Comparison of ENCODE assay signal across 1 cellular context in the genomic region with DNA sequence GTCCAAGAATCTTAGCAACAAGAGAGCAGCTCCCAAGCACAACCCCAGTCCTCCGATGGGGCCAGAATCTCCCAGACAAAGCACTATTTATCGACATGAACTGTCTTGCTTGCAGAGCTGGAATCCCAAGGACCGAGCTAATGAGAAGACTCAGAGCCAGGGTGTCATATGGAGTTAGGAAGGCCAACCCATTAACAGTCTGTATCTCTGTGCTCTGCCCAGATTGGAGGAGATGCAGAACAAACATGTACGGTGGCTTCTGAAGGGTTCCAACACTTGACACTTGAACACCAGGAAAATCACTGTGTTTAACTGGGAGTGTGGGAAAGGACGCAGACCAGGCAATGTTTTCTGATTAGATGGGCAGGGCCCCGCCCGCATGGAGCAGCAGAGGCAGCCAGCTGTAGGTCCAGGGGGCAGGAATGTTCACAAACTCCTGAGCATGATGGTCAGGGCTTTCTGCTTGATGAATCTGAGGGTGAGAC.
TF ChIP-seq lines count a peak whose summit lies in the region.

No MANE protein-coding gene starts in this region.

TF ChIP-seq in HepG2, 621 proteins besides CTCF, POLR2A, EP300 and RAD21 (continued from another document):
- TF ChIP-seq ZFP41 (CRISPR knock-in tag; IDR thresholded peaks at IDR 0.05; ENCODE audit: borderline replicate concordance) (no peak), ZNF598 (CRISPR knock-in tag; IDR thresholded peaks at IDR 0.05; ENCODE audit: borderline replicate concordance) (no peak), NFYC (CRISPR knock-in tag; IDR thresholded peaks at IDR 0.05) (peak; percentile 16; the same call in 1 of the 2 replicates), SRF (IDR thresholded peaks at IDR 0.05; ENCODE audit: low read depth, low read length) (no peak), GFI1 (CRISPR knock-in tag; IDR thresholded peaks at IDR 0.05; ENCODE audit: borderline replicate concordance) (peak; percentile 65; the same call in 1 of the 2 replicates), PHF21A (CRISPR knock-in tag; IDR thresholded peaks at IDR 0.05) (0 out of 2 replicates have a peak, but pooled peaks have one; percentile 20), ZSCAN22 (CRISPR knock-in tag; IDR thresholded peaks at IDR 0.05) (no peak), KLF16 (CRISPR knock-in tag; IDR thresholded peaks at IDR 0.05) (no peak), ZKSCAN1 (IDR thresholded peaks at IDR 0.05; ENCODE audit: low read length) (no peak), SOX5 (CRISPR knock-in tag; IDR thresholded peaks at IDR 0.05; ENCODE audit: borderline replicate concordance) (peak; percentile 31), ERF (CRISPR knock-in tag; IDR thresholded peaks at IDR 0.05) (0 out of 2 replicates have a peak, but pooled peaks have one; percentile 25), ZMYM4 (CRISPR knock-in tag; IDR thresholded peaks at IDR 0.05) (peak; percentile 34; the same call in 1 of the 2 replicates), FOXA3 (CRISPR knock-in tag; IDR thresholded peaks at IDR 0.05) (0 out of 2 replicates have a peak, but pooled peaks have one; percentile 25), SOX13 (IDR thresholded peaks at IDR 0.05) (no peak), SOX13 (CRISPR knock-in tag; conservative IDR thresholded peaks at IDR 0.05 in 1 of 2, IDR thresholded peaks at IDR 0.05 in 1 of 2) (peak in 1 of 2 experiments; percentile 18; a peak in 1 of 4 replicates), ZNF292 (CRISPR knock-in tag; IDR thresholded peaks at IDR 0.05; ENCODE audit: borderline replicate concordance, low read depth) (peak; percentile 42; the same call in 1 of the 2 replicates), ZNF556 (CRISPR knock-in tag; IDR thresholded peaks at IDR 0.05; ENCODE audit: borderline replicate concordance) (0 out of 2 replicates have a peak, but pooled peaks have one; percentile 50), TEAD3 (CRISPR knock-in tag; optimal IDR thresholded peaks at IDR 0.05; ENCODE audit: borderline replicate concordance) (peak; percentile 20), IRF2 (CRISPR knock-in tag; IDR thresholded peaks at IDR 0.05) (0 out of 2 replicates have a peak, but pooled peaks have one; percentile 36), SOX6 (IDR thresholded peaks at IDR 0.05) (no peak), SOX6 (CRISPR knock-in tag; IDR thresholded peaks at IDR 0.05) (peak; percentile 39; the same call in 1 of the 2 replicates)
- TF ChIP-seq, protein P1, sequence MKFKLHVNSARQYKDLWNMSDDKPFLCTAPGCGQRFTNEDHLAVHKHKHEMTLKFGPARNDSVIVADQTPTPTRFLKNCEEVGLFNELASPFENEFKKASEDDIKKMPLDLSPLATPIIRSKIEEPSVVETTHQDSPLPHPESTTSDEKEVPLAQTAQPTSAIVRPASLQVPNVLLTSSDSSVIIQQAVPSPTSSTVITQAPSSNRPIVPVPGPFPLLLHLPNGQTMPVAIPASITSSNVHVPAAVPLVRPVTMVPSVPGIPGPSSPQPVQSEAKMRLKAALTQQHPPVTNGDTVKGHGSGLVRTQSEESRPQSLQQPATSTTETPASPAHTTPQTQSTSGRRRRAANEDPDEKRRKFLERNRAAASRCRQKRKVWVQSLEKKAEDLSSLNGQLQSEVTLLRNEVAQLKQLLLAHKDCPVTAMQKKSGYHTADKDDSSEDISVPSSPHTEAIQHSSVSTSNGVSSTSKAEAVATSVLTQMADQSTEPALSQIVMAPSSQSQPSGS (CRISPR knock-in tag; IDR thresholded peaks at IDR 0.05): 0 out of 2 replicates have a peak, but pooled peaks have one; percentile 15
- TF ChIP-seq, protein P2, sequence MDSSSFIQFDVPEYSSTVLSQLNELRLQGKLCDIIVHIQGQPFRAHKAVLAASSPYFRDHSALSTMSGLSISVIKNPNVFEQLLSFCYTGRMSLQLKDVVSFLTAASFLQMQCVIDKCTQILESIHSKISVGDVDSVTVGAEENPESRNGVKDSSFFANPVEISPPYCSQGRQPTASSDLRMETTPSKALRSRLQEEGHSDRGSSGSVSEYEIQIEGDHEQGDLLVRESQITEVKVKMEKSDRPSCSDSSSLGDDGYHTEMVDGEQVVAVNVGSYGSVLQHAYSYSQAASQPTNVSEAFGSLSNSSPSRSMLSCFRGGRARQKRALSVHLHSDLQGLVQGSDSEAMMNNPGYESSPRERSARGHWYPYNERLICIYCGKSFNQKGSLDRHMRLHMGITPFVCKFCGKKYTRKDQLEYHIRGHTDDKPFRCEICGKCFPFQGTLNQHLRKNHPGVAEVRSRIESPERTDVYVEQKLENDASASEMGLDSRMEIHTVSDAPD (CRISPR knock-in tag; IDR thresholded peaks at IDR 0.05): no peak
- TF ChIP-seq, protein P3, sequence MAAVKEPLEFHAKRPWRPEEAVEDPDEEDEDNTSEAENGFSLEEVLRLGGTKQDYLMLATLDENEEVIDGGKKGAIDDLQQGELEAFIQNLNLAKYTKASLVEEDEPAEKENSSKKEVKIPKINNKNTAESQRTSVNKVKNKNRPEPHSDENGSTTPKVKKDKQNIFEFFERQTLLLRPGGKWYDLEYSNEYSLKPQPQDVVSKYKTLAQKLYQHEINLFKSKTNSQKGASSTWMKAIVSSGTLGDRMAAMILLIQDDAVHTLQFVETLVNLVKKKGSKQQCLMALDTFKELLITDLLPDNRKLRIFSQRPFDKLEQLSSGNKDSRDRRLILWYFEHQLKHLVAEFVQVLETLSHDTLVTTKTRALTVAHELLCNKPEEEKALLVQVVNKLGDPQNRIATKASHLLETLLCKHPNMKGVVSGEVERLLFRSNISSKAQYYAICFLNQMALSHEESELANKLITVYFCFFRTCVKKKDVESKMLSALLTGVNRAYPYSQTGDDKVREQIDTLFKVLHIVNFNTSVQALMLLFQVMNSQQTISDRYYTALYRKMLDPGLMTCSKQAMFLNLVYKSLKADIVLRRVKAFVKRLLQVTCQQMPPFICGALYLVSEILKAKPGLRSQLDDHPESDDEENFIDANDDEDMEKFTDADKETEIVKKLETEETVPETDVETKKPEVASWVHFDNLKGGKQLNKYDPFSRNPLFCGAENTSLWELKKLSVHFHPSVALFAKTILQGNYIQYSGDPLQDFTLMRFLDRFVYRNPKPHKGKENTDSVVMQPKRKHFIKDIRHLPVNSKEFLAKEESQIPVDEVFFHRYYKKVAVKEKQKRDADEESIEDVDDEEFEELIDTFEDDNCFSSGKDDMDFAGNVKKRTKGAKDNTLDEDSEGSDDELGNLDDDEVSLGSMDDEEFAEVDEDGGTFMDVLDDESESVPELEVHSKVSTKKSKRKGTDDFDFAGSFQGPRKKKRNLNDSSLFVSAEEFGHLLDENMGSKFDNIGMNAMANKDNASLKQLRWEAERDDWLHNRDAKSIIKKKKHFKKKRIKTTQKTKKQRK (IDR thresholded peaks at IDR 0.05; ENCODE audit: low read length): no peak
- TF ChIP-seq, protein P4, sequence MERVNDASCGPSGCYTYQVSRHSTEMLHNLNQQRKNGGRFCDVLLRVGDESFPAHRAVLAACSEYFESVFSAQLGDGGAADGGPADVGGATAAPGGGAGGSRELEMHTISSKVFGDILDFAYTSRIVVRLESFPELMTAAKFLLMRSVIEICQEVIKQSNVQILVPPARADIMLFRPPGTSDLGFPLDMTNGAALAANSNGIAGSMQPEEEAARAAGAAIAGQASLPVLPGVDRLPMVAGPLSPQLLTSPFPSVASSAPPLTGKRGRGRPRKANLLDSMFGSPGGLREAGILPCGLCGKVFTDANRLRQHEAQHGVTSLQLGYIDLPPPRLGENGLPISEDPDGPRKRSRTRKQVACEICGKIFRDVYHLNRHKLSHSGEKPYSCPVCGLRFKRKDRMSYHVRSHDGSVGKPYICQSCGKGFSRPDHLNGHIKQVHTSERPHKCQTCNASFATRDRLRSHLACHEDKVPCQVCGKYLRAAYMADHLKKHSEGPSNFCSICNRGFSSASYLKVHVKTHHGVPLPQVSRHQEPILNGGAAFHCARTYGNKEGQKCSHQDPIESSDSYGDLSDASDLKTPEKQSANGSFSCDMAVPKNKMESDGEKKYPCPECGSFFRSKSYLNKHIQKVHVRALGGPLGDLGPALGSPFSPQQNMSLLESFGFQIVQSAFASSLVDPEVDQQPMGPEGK (CRISPR knock-in tag; IDR thresholded peaks at IDR 0.05): peak; percentile 44; the same call in 1 of the 2 replicates
- TF ChIP-seq, protein P5, sequence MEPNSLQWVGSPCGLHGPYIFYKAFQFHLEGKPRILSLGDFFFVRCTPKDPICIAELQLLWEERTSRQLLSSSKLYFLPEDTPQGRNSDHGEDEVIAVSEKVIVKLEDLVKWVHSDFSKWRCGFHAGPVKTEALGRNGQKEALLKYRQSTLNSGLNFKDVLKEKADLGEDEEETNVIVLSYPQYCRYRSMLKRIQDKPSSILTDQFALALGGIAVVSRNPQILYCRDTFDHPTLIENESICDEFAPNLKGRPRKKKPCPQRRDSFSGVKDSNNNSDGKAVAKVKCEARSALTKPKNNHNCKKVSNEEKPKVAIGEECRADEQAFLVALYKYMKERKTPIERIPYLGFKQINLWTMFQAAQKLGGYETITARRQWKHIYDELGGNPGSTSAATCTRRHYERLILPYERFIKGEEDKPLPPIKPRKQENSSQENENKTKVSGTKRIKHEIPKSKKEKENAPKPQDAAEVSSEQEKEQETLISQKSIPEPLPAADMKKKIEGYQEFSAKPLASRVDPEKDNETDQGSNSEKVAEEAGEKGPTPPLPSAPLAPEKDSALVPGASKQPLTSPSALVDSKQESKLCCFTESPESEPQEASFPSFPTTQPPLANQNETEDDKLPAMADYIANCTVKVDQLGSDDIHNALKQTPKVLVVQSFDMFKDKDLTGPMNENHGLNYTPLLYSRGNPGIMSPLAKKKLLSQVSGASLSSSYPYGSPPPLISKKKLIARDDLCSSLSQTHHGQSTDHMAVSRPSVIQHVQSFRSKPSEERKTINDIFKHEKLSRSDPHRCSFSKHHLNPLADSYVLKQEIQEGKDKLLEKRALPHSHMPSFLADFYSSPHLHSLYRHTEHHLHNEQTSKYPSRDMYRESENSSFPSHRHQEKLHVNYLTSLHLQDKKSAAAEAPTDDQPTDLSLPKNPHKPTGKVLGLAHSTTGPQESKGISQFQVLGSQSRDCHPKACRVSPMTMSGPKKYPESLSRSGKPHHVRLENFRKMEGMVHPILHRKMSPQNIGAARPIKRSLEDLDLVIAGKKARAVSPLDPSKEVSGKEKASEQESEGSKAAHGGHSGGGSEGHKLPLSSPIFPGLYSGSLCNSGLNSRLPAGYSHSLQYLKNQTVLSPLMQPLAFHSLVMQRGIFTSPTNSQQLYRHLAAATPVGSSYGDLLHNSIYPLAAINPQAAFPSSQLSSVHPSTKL (CRISPR knock-in tag; IDR thresholded peaks at IDR 0.05): peak; percentile 11; the same call in 1 of the 2 replicates
- TF ChIP-seq, protein P6, sequence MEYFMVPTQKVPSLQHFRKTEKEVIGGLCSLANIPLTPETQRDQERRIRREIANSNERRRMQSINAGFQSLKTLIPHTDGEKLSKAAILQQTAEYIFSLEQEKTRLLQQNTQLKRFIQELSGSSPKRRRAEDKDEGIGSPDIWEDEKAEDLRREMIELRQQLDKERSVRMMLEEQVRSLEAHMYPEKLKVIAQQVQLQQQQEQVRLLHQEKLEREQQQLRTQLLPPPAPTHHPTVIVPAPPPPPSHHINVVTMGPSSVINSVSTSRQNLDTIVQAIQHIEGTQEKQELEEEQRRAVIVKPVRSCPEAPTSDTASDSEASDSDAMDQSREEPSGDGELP (IDR thresholded peaks at IDR 0.05; ENCODE audit: borderline replicate concordance, low read depth): peak; percentile 69; the same call in 1 of the 2 replicates
- TF ChIP-seq, protein P7, sequence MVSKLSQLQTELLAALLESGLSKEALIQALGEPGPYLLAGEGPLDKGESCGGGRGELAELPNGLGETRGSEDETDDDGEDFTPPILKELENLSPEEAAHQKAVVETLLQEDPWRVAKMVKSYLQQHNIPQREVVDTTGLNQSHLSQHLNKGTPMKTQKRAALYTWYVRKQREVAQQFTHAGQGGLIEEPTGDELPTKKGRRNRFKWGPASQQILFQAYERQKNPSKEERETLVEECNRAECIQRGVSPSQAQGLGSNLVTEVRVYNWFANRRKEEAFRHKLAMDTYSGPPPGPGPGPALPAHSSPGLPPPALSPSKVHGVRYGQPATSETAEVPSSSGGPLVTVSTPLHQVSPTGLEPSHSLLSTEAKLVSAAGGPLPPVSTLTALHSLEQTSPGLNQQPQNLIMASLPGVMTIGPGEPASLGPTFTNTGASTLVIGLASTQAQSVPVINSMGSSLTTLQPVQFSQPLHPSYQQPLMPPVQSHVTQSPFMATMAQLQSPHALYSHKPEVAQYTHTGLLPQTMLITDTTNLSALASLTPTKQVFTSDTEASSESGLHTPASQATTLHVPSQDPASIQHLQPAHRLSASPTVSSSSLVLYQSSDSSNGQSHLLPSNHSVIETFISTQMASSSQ (IDR thresholded peaks at IDR 0.05; ENCODE audit: low read depth): no peak
- TF ChIP-seq, protein P7 (CRISPR knock-in tag; IDR thresholded peaks at IDR 0.05; ENCODE audit: borderline replicate concordance): peak; percentile 55; the same call in 1 of the 2 replicates
- TF ChIP-seq, protein P8, sequence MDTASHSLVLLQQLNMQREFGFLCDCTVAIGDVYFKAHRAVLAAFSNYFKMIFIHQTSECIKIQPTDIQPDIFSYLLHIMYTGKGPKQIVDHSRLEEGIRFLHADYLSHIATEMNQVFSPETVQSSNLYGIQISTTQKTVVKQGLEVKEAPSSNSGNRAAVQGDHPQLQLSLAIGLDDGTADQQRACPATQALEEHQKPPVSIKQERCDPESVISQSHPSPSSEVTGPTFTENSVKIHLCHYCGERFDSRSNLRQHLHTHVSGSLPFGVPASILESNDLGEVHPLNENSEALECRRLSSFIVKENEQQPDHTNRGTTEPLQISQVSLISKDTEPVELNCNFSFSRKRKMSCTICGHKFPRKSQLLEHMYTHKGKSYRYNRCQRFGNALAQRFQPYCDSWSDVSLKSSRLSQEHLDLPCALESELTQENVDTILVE (CRISPR knock-in tag; IDR thresholded peaks at IDR 0.05): 0 out of 2 replicates have a peak, but pooled peaks have one; percentile 32
